21 cellular contexts compared by ENCODE assay signal in the genomic region with DNA sequence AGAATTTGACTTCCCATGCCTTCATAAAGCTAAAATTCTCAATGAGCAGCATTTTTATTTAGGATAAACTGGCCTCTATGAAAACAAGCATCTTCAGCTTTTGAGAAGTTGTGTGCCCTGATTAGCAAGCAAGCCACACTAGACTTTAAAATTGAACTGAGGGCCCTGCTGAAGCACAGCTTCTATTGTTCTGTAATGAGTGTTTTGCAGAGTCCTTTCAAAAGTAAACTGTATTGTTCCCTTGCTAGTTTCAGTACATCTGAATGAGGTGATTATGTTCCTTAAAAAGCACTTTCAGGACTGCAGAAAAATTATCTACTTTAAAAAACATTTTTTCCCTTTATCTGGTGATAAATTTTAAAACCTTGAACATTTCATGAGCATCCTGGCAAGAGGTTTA.
DNase-seq lines count a peak whose midpoint lies in the region; ATAC-seq and TF ChIP-seq lines count a peak whose summit lies in the region.
"Had no signal": no experiment of that assay in that cellular context is flagged by ENCODE, and none has a peak within 500 bp of the region (broad histone marks: within the 10 kb centered on the region; RNA-seq: fewer than 3 reads in every experiment).

No MANE protein-coding gene starts in this region.

- H2AFZ ChIP-seq in neuronal stem cell (ENCODE audit: low read length): peak overlapping the region; percentile 41

- TF ChIP-seq CTCF in WTC11 (IDR thresholded peaks at IDR 0.05) (no peak), lower leg skin (IDR thresholded peaks at IDR 0.05) (no peak)

- no peaks in the 10 kb centered on the region for H3K27me3 Mint-ChIP-seq in WTC11 (ENCODE audit: low read depth)

- H3K36me3 ChIP-seq in HUES48 (ENCODE audit: control insufficient read depth, insufficient read depth, low read length) (no peaks in the 10 kb centered on the region), neuronal stem cell (replicated peaks in 1 of 2; ENCODE audit: control insufficient read depth in 2 of 2, insufficient read depth in 2 of 2, low read length in 2 of 2) (no peaks in the 10 kb centered on the region)

- H3K4ac ChIP-seq in neuronal stem cell (ENCODE audit: low read length): no peak overlapping the region

- peaks cover 10% of the 10 kb centered on the region; the same call in 1 of the 2 replicates for H3K4me1 ChIP-seq in HUES48 (ENCODE audit: control insufficient read depth, insufficient read depth, low read length)
- peaks cover 0 to 4% of the 10 kb centered on the region in 2 donors for H3K4me1 ChIP-seq in neuronal stem cell (ENCODE audit: control insufficient read depth in 2 of 2, insufficient read depth in 1 of 2, low read depth in 1 of 2, low read length in 2 of 2)
- H3K4me1 ChIP-seq: Caco-2 had no signal

- no peak overlapping the region for H3K23ac ChIP-seq in neuronal stem cell (ENCODE audit: low read depth, low read length, poor library complexity)

- H3K18ac ChIP-seq in neuronal stem cell (ENCODE audit: low read length): no peak overlapping the region

- no peak overlapping the region for H3K14ac ChIP-seq in neuronal stem cell (ENCODE audit: low read length)

- H3K9ac ChIP-seq in HUES48 (ENCODE audit: low read depth, low read length) (0 out of 2 replicates have a peak overlapping the region, but pooled peaks have one; percentile 33), neuronal stem cell (ENCODE audit: low read depth, low read length, poor library complexity) (no peak overlapping the region)
- H3K9ac ChIP-seq: SK-N-SH had no signal

- no peak overlapping the region for H2BK15ac ChIP-seq in neuronal stem cell (ENCODE audit: low read length)

- DNase-seq in NCI-H2227 (lab: John Stamatoyannopoulos, UW; ENCODE audit: unreplicated experiment) (peak; percentile 42), WTC11 (ENCODE audit: low spot score) (no peak), neuronal stem cell (ENCODE audit: low spot score) (no peak), posterior vena cava (ENCODE audit: low spot score) (no peak), lower leg skin (ENCODE audit: low spot score in 2 of 2) (no peak), NCI-H187 (lab: John Stamatoyannopoulos, UW) (no peak)
- DNase-seq: Caco-2; CD4-positive, CD25-positive, alpha-beta regulatory T cell; DMS 273 treated with DMSO at 0.1 percent for 48 hours; DMS79 treated with DMSO at 0.1 percent for 48 hours; H9; NCI-H1417 treated with DMSO at 0.1 percent for 48 hours; NCI-H1930; NCI-H446 treated with DMSO at 0.1 percent for 48 hours; NCI-H526 treated with DMSO at 0.1 percent for 48 hours; NK-92 treated with Interleukin-12 subunit alpha and Interleukin-12 subunit beta, amount 100 ng/mL, for 24 hours; SIG-M5; SK-N-SH had no signal

- no peak overlapping the region for H4K91ac ChIP-seq in neuronal stem cell (ENCODE audit: low read depth, low read length, poor library complexity)

- intact Hi-C loops in posterior vena cava (cut with DNase I) (no loop called here), lower leg skin (cut with DNase I; ENCODE audit: low total_unique reads) (no loop called here)

- H3K36me3 Mint-ChIP-seq in WTC11: no peaks in the 10 kb centered on the region
- H3K36me3 Mint-ChIP-seq: CD4-positive, CD25-positive, alpha-beta regulatory T cell had no signal

- H3K79me1 ChIP-seq in neuronal stem cell (ENCODE audit: low read depth, low read length): no peaks in the 10 kb centered on the region

- no peak overlapping the region for H3K27ac ChIP-seq in HUES48 (ENCODE audit: low read depth, low read length)
- peak overlapping the region; percentile 66 for H3K27ac ChIP-seq in neuronal stem cell (replicated peaks; ENCODE audit: low read length)
- H3K27ac ChIP-seq: HL-60 had no signal

- H3K4me2 ChIP-seq in neuronal stem cell (ENCODE audit: insufficient read depth, low read length, poor library complexity, severe bottlenecking): no peak overlapping the region
- H3K4me2 ChIP-seq: SK-N-SH had no signal

- H2BK120ac ChIP-seq in neuronal stem cell (ENCODE audit: low read depth, low read length): no peak overlapping the region

- no peak overlapping the region for H4K8ac ChIP-seq in neuronal stem cell (ENCODE audit: low read depth, low read length)

- H3K27ac Mint-ChIP-seq in WTC11: peak overlapping the region; percentile 20
- H3K27ac Mint-ChIP-seq: CD4-positive, CD25-positive, alpha-beta regulatory T cell had no signal

- H3K4me1 Mint-ChIP-seq in WTC11: peaks cover 6% of the 10 kb centered on the region
- H3K4me1 Mint-ChIP-seq: CD4-positive, CD25-positive, alpha-beta regulatory T cell had no signal

- POLR2A ChIA-PET in WTC11 (lab: Charles Lee): no interaction called here

- H2BK5ac ChIP-seq in neuronal stem cell (ENCODE audit: low read length): no peak overlapping the region

- CTCF ChIA-PET in WTC11 (lab: Charles Lee): no interaction called here

- no peaks in the 10 kb centered on the region for H3K27me3 ChIP-seq in HUES48 (ENCODE audit: control insufficient read depth, insufficient read depth, low read length)
- no peaks in the 10 kb centered on the region for H3K27me3 ChIP-seq in neuronal stem cell (ENCODE audit: control insufficient read depth in 3 of 3, insufficient read depth in 3 of 3, low read depth in 1 of 3, low read length in 3 of 3)

- H2BK12ac ChIP-seq in neuronal stem cell (ENCODE audit: low read length): no peak overlapping the region

- no peaks in the 10 kb centered on the region for H3K9me3 Mint-ChIP-seq in WTC11
- H3K9me3 Mint-ChIP-seq: H9 had no signal

- H3K4me3 Mint-ChIP-seq in WTC11: no peak overlapping the region
- H3K4me3 Mint-ChIP-seq: CD4-positive, CD25-positive, alpha-beta regulatory T cell; H9 had no signal

- H2AK5ac ChIP-seq in neuronal stem cell (ENCODE audit: low read depth, low read length): no peak overlapping the region

- TF ChIP-seq POLR2A in lower leg skin (IDR thresholded peaks at IDR 0.05): no peak

- ATAC-seq in WTC11: peak; percentile 55
- ATAC-seq: Panc1 had no signal

- H3K9me3 ChIP-seq in HUES48 (ENCODE audit: control insufficient read depth, insufficient read depth, low read length) (no peaks in the 10 kb centered on the region), neuronal stem cell (replicated peaks in 1 of 2; ENCODE audit: control insufficient read depth in 2 of 2, insufficient read depth in 1 of 2, low read depth in 1 of 2, low read length in 2 of 2) (no peaks in the 10 kb centered on the region)
- H3K9me3 ChIP-seq: Caco-2, SK-N-SH had no signal

- H3K4me3 ChIP-seq in HUES48 (ENCODE audit: low read depth, low read length): no peak overlapping the region
- no peak overlapping the region for H3K4me3 ChIP-seq in neuronal stem cell (ENCODE audit: low read length in 2 of 2)
- no peak overlapping the region for H3K4me3 ChIP-seq in lower leg skin (ENCODE audit: low read depth, poor library complexity, severe bottlenecking)

TF ChIP-seq in WTC11, 78 proteins besides CTCF, POLR2A, EP300 and RAD21 (continues in another document):
- TF ChIP-seq, protein P1, sequence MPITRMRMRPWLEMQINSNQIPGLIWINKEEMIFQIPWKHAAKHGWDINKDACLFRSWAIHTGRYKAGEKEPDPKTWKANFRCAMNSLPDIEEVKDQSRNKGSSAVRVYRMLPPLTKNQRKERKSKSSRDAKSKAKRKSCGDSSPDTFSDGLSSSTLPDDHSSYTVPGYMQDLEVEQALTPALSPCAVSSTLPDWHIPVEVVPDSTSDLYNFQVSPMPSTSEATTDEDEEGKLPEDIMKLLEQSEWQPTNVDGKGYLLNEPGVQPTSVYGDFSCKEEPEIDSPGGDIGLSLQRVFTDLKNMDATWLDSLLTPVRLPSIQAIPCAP (CRISPR knock-in tag; IDR thresholded peaks at IDR 0.05): no peak
- TF ChIP-seq KAT7 (CRISPR knock-in tag; IDR thresholded peaks at IDR 0.05; ENCODE audit: borderline replicate concordance) (no peak), OVOL2 (CRISPR knock-in tag; IDR thresholded peaks at IDR 0.05; ENCODE audit: borderline replicate concordance) (no peak), MXD4 (CRISPR knock-in tag; IDR thresholded peaks at IDR 0.05; ENCODE audit: borderline replicate concordance) (no peak), ZNF317 (CRISPR knock-in tag; IDR thresholded peaks at IDR 0.05; ENCODE audit: borderline replicate concordance, low read depth) (no peak), ZNF425 (CRISPR knock-in tag; conservative IDR thresholded peaks at IDR 0.05) (no peak), NFYB (CRISPR knock-in tag; conservative IDR thresholded peaks at IDR 0.05; ENCODE audit: low read depth) (no peak)
- TF ChIP-seq, protein P2, sequence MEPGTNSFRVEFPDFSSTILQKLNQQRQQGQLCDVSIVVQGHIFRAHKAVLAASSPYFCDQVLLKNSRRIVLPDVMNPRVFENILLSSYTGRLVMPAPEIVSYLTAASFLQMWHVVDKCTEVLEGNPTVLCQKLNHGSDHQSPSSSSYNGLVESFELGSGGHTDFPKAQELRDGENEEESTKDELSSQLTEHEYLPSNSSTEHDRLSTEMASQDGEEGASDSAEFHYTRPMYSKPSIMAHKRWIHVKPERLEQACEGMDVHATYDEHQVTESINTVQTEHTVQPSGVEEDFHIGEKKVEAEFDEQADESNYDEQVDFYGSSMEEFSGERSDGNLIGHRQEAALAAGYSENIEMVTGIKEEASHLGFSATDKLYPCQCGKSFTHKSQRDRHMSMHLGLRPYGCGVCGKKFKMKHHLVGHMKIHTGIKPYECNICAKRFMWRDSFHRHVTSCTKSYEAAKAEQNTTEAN (CRISPR knock-in tag; IDR thresholded peaks at IDR 0.05): no peak
